ENCODE assay signal across 13 cellular contexts in genomic region chr19:40611900-40612698, GRCh38. TPM values are rescaled to one million over a fixed set of nuclear protein-coding genes. Genes with fewer than 3 reads are reported as not detected.
DNase-seq lines count a peak whose midpoint lies in the region; ATAC-seq and TF ChIP-seq lines count a peak whose summit lies in the region.
"Had no signal": no experiment of that assay in that cellular context is flagged by ENCODE, and none has a peak within 500 bp of the region (broad histone marks: within the 10 kb centered on the region; RNA-seq: fewer than 3 reads in every experiment).

No MANE protein-coding gene starts in this region.

- peaks cover 11% of the 10 kb centered on the region for H3K36me3 ChIP-seq in endodermal cell (ENCODE audit: control insufficient read depth, insufficient read depth, low read length)
- peaks cover 0 to 2% (median 0%) of the 10 kb centered on the region in 6 donors for H3K36me3 ChIP-seq in spleen

- intact Hi-C loops in activated CD4-positive, alpha-beta T cell treated with anti-CD3 and anti-CD28 coated beads, Interleukin-2, amount 10 ng/mL, durations not matched to agents 24 days and 14 days (cut with micrococcal nuclease) = loop anchor here (5.0 to 10.0 kb wide), 3 partner anchors 103 to 785 kb away; partner anchors contain the start of genes AKT2, BCKDHA, COQ8B and EXOSC5
- intact Hi-C loops in spleen (cut with DNase I; ENCODE audit: low total_unique reads) = no loop called here

- POLR2A ChIA-PET in WTC11 (lab: Charles Lee) = no interaction called here

- H3K4me3 ChIP-seq in endodermal cell (ENCODE audit: low read length) (no peak overlapping the region), spleen (no peak overlapping the region)
- H3K4me3 ChIP-seq: right atrium auricular region had no signal

- H3K4me1 Mint-ChIP-seq in activated CD4-positive, alpha-beta T cell treated with anti-CD3 and anti-CD28 coated beads, Interleukin-2, amount 10 ng/mL, durations not matched to agents 24 days and 14 days = peaks cover 45% of the 10 kb centered on the region
- H3K4me1 Mint-ChIP-seq in WTC11 (peaks cover 36% of the 10 kb centered on the region), endodermal cell (peaks cover 7% of the 10 kb centered on the region)

- no peaks in the 10 kb centered on the region for H3K27me3 Mint-ChIP-seq in activated CD4-positive, alpha-beta T cell treated with anti-CD3 and anti-CD28 coated beads, Interleukin-2, amount 10 ng/mL, durations not matched to agents 24 days and 14 days
- peaks cover 64% of the 10 kb centered on the region for H3K27me3 Mint-ChIP-seq in WTC11 (ENCODE audit: low read depth)
- H3K27me3 Mint-ChIP-seq in endodermal cell (ENCODE audit: insufficient read depth) = peaks cover 55% of the 10 kb centered on the region

- CTCF ChIA-PET in WTC11 (lab: Charles Lee) = no interaction called here

- DNase-seq in activated CD4-positive, alpha-beta T cell treated with anti-CD3 and anti-CD28 coated beads, Interleukin-2, amount 10 ng/mL, durations not matched to agents 24 days and 14 days = no peak
- no peak for DNase-seq in activated CD4-positive, alpha-beta T cell treated with anti-CD3 and anti-CD28 coated beads, Interleukin-2, amount 50 U/mL, for 4 hours
- no peak for DNase-seq in WTC11 (ENCODE audit: low spot score)
- peak; percentile 41 for DNase-seq in endodermal cell
- peak; percentile 81 for DNase-seq in spleen
- DNase-seq in NCI-H1092 treated with DMSO at 0.1 percent for 48 hours (lab: John Stamatoyannopoulos, UW) = no peak
- DNase-seq in nucleus accumbens (lab: John Stamatoyannopoulos, UW) = no peak
- DNase-seq: DMS79, Karpas-422, midbrain, NCI-H2029 had no signal

- TF ChIP-seq CTCF in WTC11 (IDR thresholded peaks at IDR 0.05) (no peak), endodermal cell (conservative IDR thresholded peaks at IDR 0.05) (no peak), spleen (IDR thresholded peaks at IDR 0.05 in 8 of 11, conservative IDR thresholded peaks at IDR 0.05 in 3 of 11) (no peak)

- no peak overlapping the region for H3K9ac ChIP-seq in endodermal cell (ENCODE audit: extremely low read depth, low read length, poor library complexity, severe bottlenecking)

- peak overlapping the region; percentile 92 for H3K4me3 Mint-ChIP-seq in activated CD4-positive, alpha-beta T cell treated with anti-CD3 and anti-CD28 coated beads, Interleukin-2, amount 10 ng/mL, durations not matched to agents 24 days and 14 days
- H3K4me3 Mint-ChIP-seq in WTC11 = peak overlapping the region; percentile 90; the same call in 1 of the 2 replicates
- H3K4me3 Mint-ChIP-seq in endodermal cell = peak overlapping the region; percentile 86

- H3K27me3 ChIP-seq in endodermal cell (ENCODE audit: control insufficient read depth, insufficient read depth, low read length, poor library complexity, severe bottlenecking) = peaks cover 29% of the 10 kb centered on the region
- H3K27me3 ChIP-seq in spleen (replicated peaks in 1 of 7) = peaks cover 0 to 57% (median 8%) of the 10 kb centered on the region in 7 donors
- H3K27me3 ChIP-seq: right atrium auricular region had no signal

- ATAC-seq in WTC11 = no peak
- ATAC-seq in SK-N-SH treated with all-trans-retinoic acid at 6 μM for 48 hours = no peak

- H3K9me3 Mint-ChIP-seq in activated CD4-positive, alpha-beta T cell treated with anti-CD3 and anti-CD28 coated beads, Interleukin-2, amount 10 ng/mL, durations not matched to agents 24 days and 14 days = no peaks in the 10 kb centered on the region
- H3K9me3 Mint-ChIP-seq in WTC11 = no peaks in the 10 kb centered on the region
- no peaks in the 10 kb centered on the region for H3K9me3 Mint-ChIP-seq in endodermal cell

- H3K27ac ChIP-seq in endodermal cell (ENCODE audit: low read depth, low read length) (no peak overlapping the region), spleen (peak overlapping the region in 3 of 8 donors; percentile 90 to 93 (median 91))

- H3K27ac Mint-ChIP-seq in activated CD4-positive, alpha-beta T cell treated with anti-CD3 and anti-CD28 coated beads, Interleukin-2, amount 10 ng/mL, durations not matched to agents 24 days and 14 days = peak overlapping the region; percentile 49
- H3K27ac Mint-ChIP-seq in WTC11 (no peak overlapping the region), endodermal cell (no peak overlapping the region)

- H3K9me3 ChIP-seq in endodermal cell (ENCODE audit: control insufficient read depth, low read length) (no peaks in the 10 kb centered on the region), spleen (no peaks in the 10 kb centered on the region)
- H3K9me3 ChIP-seq: right atrium auricular region had no signal

- WGBS in endodermal cell (ENCODE audit: insufficient coverage in 1 of 2, insufficient read length in 1 of 2), 2 experiments = 93 to 96% methylated on average over 4 to 10 of the region's 10 CpGs
- WGBS in spleen, 5 donors = 88 to 96% (median 94%) methylated on average over 4 to 10 of the region's 10 CpGs

- H3K4me1 ChIP-seq in endodermal cell (ENCODE audit: control insufficient read depth, insufficient read depth, low read length) (no peaks in the 10 kb centered on the region), spleen (peaks cover 13 to 76% (median 45%) of the 10 kb centered on the region in 6 donors)

- TF ChIP-seq POLR2A in spleen (IDR thresholded peaks at IDR 0.05) = no peak

- H3K36me3 Mint-ChIP-seq in activated CD4-positive, alpha-beta T cell treated with anti-CD3 and anti-CD28 coated beads, Interleukin-2, amount 10 ng/mL, durations not matched to agents 24 days and 14 days (ENCODE audit: low read depth) = peaks cover 14% of the 10 kb centered on the region
- H3K36me3 Mint-ChIP-seq in WTC11 = peaks cover 12% of the 10 kb centered on the region; the same call in 1 of the 2 replicates
- peaks cover 6% of the 10 kb centered on the region for H3K36me3 Mint-ChIP-seq in endodermal cell (ENCODE audit: low read depth)

TF ChIP-seq in WTC11, 78 proteins besides CTCF, POLR2A, EP300 and RAD21 (continues in another document):
- TF ChIP-seq KAT7 (CRISPR knock-in tag; IDR thresholded peaks at IDR 0.05; ENCODE audit: borderline replicate concordance) = no peak
- TF ChIP-seq IRF1 (CRISPR knock-in tag; IDR thresholded peaks at IDR 0.05) = no peak

TF ChIP-seq in SK-N-SH treated with all-trans-retinoic acid at 6 μM for 48 hours, 23 proteins besides CTCF, POLR2A, EP300 and RAD21:
- TF ChIP-seq BACH2 (CRISPR knock-in tag; IDR thresholded peaks at IDR 0.05; ENCODE audit: borderline replicate concordance) = no peak
- no peak for TF ChIP-seq ZFP30 (CRISPR knock-in tag; IDR thresholded peaks at IDR 0.05)
- no peak for TF ChIP-seq ZNF8 (CRISPR knock-in tag; IDR thresholded peaks at IDR 0.05)
- TF ChIP-seq OSR1 (CRISPR knock-in tag; IDR thresholded peaks at IDR 0.05) = no peak
- TF ChIP-seq ZNF565 (CRISPR knock-in tag; conservative IDR thresholded peaks at IDR 0.05; ENCODE audit: low read depth) = no peak

RNA-seq across cellular contexts. Expression of gene LTBP4, which starts 10.9 kb away (rescaled TPM):
- 123 and 126 TPM in 2 replicates for total RNA-seq in activated CD4-positive, alpha-beta T cell treated with anti-CD3 and anti-CD28 coated beads, Interleukin-2, amount 10 ng/mL, durations not matched to agents 24 days and 14 days
- total RNA-seq in WTC11 (2021) = 125 to 168 TPM (median 166 TPM) in 3 replicates
- 100 to 1,000 TPM; 104 to 133 TPM for total RNA-seq in endodermal cell
- polyA plus RNA-seq in endodermal cell (2013, experiment 1 of 2) = 219 TPM
- polyA plus RNA-seq in endodermal cell (2013, experiment 2 of 2) = 194 TPM
- 100 to 1,000 TPM in 6 of 7 donors, 10 to 100 TPM in 1; 66.0 to 197 (median 186) TPM for total RNA-seq in spleen
- polyA plus RNA-seq in spleen = 100 to 1,000 TPM in 1 of 3 donors, 10 to 100 TPM in 2; 26.5 to 107 (median 34.3) TPM

RNA-seq across cellular contexts. Expression of gene SHKBP1, which starts 35.4 kb away (rescaled TPM):
- 111 and 113 TPM in 2 replicates for total RNA-seq in activated CD4-positive, alpha-beta T cell treated with anti-CD3 and anti-CD28 coated beads, Interleukin-2, amount 10 ng/mL, durations not matched to agents 24 days and 14 days
- total RNA-seq in WTC11 (2021) (71.7 to 82.1 TPM (median 76.9 TPM) in 3 replicates), endodermal cell (100 to 1,000 TPM; 110 TPM), spleen (100 to 1,000 TPM; 127 to 282 (median 151) TPM)
- 90.9 TPM for polyA plus RNA-seq in endodermal cell (2013, experiment 1 of 2)
- 81.4 TPM for polyA plus RNA-seq in endodermal cell (2013, experiment 2 of 2)
- 100 to 1,000 TPM; 102 to 164 (median 152) TPM for polyA plus RNA-seq in spleen

Comparison
In these comparisons a context has a peak if more than half of its experiments do, and no peak if none do; other contexts are left out.
1. DNase-seq: peak in endodermal cell (single experiment) and spleen (single experiment); none in activated CD4-positive, alpha-beta T cell treated with anti-CD3 and anti-CD28 coated beads, Interleukin-2, amount 10 ng/mL, durations not matched to agents 24 days and 14 days (single experiment), activated CD4-positive, alpha-beta T cell treated with anti-CD3 and anti-CD28 coated beads, Interleukin-2, amount 50 U/mL, for 4 hours (0 of 2), WTC11 (single experiment), NCI-H1092 treated with DMSO at 0.1 percent for 48 hours (single experiment) and nucleus accumbens (0 of 56).
2. Peak in every context shown above with its lines, with median percentiles within 50 percentile points of each other: H3K4me3 Mint-ChIP-seq.